Comparison of ENCODE assay signal across 19 cellular contexts in genomic region chr17:79211061-79211770, GRCh38.
DNase-seq lines count a peak whose midpoint lies in the region; ATAC-seq, FAIRE-seq and TF ChIP-seq lines count a peak whose summit lies in the region.
"Had no signal": no experiment of that assay in that cellular context is flagged by ENCODE, and none has a peak within 500 bp of the region (broad histone marks: within the 10 kb centered on the region; RNA-seq: fewer than 3 reads in every experiment).

No MANE protein-coding gene starts in this region.

- ATAC-seq in right cardiac atrium (no peak), left ventricle myocardium superior (no peak), sciatic nerve (no peak), GM19395 (IDR thresholded peaks at IDR 0.05; ENCODE audit: unreplicated experiment) (no peak)
- ATAC-seq: HCT116 had no signal

- H3K9me3 ChIP-seq in right cardiac atrium (ENCODE audit: control insufficient read depth, low read length), result no peaks in the 10 kb centered on the region
- H3K9me3 ChIP-seq: BLaER1, Caco-2 had no signal

- no peaks in the 10 kb centered on the region for H3K27me3 ChIP-seq in right cardiac atrium (ENCODE audit: control insufficient read depth, insufficient read depth)

- H3K4me1 ChIP-seq in right cardiac atrium (ENCODE audit: control insufficient read depth, insufficient read depth, low read length), result no peaks in the 10 kb centered on the region
- H3K4me1 ChIP-seq: Caco-2 had no signal

- no peak overlapping the region for H3K4me3 ChIP-seq in right cardiac atrium (ENCODE audit: low read length)
- H3K4me3 ChIP-seq: BLaER1, GM23248 had no signal

- peak in 2 of 3 donors; percentile 9 to 45 for DNase-seq in right cardiac atrium
- DNase-seq in left ventricle myocardium superior, result no peak
- DNase-seq in NCI-H82 treated with DMSO at 0.1 percent for 48 hours (lab: John Stamatoyannopoulos, UW; ENCODE audit: unreplicated experiment), result peak; percentile 51
- DNase-seq in cerebellum (ENCODE audit: low spot score), result peak; percentile 75
- peak; percentile 51 for DNase-seq in sciatic nerve (ENCODE audit: low spot score)
- DNase-seq in midbrain (lab: John Stamatoyannopoulos, UW), result no peak
- no peak for DNase-seq in H54 (ENCODE audit: insufficient read length, low spot score)
- DNase-seq: 8988T; AML-193; Caco-2; CD8-positive, alpha-beta memory T cell; DND-41; GF-D8; GM23248; IMR-90 had no signal

- TF ChIP-seq POLR2A in H54 (IDR thresholded peaks at IDR 0.05; ENCODE audit: low read depth, low read length), result no peak

- no peak overlapping the region for H3K27ac ChIP-seq in right cardiac atrium (ENCODE audit: low read length)
- H3K27ac ChIP-seq: BLaER1, GM23248 had no signal

- intact Hi-C loops in right cardiac atrium (cut with DNase I) (no loop called here), left ventricle myocardium superior (cut with micrococcal nuclease) (no loop called here), sciatic nerve (cut with DNase I) (no loop called here)

- WGBS in right cardiac atrium, result 70% methylated on average over 28 of the region's 28 CpGs

- FAIRE-seq in H54 (lab: Jason Lieb, UNC), result no peak
- FAIRE-seq: GM19239 had no signal

Comparison
In these comparisons a context has a peak if more than half of its experiments do, and no peak if none do; other contexts are left out.
1. DNase-seq: peak in right cardiac atrium (2 of 3), NCI-H82 treated with DMSO at 0.1 percent for 48 hours (single experiment), cerebellum (single experiment) and sciatic nerve (single experiment); none in left ventricle myocardium superior (single experiment), midbrain (single experiment) and H54 (single experiment).